ENCODE assay signal across 1 cellular context in the genomic region with DNA sequence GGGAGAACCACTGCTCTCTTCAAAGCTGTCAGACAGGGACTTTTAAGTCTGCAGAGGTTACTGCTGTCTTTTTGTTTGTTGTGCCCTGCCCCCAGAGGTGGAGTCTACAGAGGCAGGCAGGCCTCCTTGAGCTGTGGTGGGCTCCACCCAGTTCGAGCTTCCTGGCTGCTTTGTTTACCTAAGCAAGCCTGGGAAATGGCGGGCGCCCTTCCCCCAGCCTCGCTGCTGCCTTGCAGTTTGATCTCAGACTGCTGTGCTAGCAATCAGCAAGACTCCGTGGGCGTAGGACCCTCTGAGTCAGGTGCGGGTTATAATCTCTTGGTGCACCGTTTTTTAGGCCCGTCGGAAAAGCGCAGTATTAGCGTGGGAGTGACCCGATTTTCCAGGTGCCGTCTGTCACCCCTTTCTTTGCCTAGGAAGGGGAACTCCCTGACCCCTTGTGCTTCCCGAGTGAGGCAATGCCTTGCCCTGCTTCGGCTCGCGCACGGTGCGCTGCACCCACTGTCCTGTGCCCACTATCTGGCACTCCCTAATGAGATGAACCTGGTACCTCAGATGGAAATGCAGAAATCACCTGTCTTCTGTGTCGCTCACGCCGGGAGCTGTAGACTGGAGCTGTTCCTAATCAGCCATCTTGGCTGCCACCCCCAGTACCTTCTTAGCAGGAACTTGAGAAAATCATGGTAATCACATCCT.
A peak's percentile ranks its signal among the peaks of the same experiment; 100 is the strongest.
TF ChIP-seq lines count a peak whose summit lies in the region.

No MANE protein-coding gene starts in this region.

TF ChIP-seq in HepG2, 621 proteins besides CTCF, POLR2A, EP300 and RAD21 (continued from another document):
- TF ChIP-seq ZNF124 (CRISPR knock-in tag; IDR thresholded peaks at IDR 0.05): peak; percentile 23; the same call in 1 of the 2 replicates
- 0 out of 2 replicates have a peak, but pooled peaks have one; percentile 48 for TF ChIP-seq JUN (CRISPR knock-in tag; IDR thresholded peaks at IDR 0.05)
- TF ChIP-seq, protein P1, sequence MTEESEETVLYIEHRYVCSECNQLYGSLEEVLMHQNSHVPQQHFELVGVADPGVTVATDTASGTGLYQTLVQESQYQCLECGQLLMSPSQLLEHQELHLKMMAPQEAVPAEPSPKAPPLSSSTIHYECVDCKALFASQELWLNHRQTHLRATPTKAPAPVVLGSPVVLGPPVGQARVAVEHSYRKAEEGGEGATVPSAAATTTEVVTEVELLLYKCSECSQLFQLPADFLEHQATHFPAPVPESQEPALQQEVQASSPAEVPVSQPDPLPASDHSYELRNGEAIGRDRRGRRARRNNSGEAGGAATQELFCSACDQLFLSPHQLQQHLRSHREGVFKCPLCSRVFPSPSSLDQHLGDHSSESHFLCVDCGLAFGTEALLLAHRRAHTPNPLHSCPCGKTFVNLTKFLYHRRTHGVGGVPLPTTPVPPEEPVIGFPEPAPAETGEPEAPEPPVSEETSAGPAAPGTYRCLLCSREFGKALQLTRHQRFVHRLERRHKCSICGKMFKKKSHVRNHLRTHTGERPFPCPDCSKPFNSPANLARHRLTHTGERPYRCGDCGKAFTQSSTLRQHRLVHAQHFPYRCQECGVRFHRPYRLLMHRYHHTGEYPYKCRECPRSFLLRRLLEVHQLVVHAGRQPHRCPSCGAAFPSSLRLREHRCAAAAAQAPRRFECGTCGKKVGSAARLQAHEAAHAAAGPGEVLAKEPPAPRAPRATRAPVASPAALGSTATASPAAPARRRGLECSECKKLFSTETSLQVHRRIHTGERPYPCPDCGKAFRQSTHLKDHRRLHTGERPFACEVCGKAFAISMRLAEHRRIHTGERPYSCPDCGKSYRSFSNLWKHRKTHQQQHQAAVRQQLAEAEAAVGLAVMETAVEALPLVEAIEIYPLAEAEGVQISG (CRISPR knock-in tag; IDR thresholded peaks at IDR 0.05): peak; percentile 58
- TF ChIP-seq, protein P2, sequence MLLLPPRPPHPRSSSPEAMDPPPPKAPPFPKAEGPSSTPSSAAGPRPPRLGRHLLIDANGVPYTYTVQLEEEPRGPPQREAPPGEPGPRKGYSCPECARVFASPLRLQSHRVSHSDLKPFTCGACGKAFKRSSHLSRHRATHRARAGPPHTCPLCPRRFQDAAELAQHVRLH (CRISPR knock-in tag; IDR thresholded peaks at IDR 0.05; ENCODE audit: borderline replicate concordance, low read depth): peak; percentile 92
- TF ChIP-seq, protein P3, sequence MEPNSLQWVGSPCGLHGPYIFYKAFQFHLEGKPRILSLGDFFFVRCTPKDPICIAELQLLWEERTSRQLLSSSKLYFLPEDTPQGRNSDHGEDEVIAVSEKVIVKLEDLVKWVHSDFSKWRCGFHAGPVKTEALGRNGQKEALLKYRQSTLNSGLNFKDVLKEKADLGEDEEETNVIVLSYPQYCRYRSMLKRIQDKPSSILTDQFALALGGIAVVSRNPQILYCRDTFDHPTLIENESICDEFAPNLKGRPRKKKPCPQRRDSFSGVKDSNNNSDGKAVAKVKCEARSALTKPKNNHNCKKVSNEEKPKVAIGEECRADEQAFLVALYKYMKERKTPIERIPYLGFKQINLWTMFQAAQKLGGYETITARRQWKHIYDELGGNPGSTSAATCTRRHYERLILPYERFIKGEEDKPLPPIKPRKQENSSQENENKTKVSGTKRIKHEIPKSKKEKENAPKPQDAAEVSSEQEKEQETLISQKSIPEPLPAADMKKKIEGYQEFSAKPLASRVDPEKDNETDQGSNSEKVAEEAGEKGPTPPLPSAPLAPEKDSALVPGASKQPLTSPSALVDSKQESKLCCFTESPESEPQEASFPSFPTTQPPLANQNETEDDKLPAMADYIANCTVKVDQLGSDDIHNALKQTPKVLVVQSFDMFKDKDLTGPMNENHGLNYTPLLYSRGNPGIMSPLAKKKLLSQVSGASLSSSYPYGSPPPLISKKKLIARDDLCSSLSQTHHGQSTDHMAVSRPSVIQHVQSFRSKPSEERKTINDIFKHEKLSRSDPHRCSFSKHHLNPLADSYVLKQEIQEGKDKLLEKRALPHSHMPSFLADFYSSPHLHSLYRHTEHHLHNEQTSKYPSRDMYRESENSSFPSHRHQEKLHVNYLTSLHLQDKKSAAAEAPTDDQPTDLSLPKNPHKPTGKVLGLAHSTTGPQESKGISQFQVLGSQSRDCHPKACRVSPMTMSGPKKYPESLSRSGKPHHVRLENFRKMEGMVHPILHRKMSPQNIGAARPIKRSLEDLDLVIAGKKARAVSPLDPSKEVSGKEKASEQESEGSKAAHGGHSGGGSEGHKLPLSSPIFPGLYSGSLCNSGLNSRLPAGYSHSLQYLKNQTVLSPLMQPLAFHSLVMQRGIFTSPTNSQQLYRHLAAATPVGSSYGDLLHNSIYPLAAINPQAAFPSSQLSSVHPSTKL (CRISPR knock-in tag; IDR thresholded peaks at IDR 0.05): peak; percentile 81
- 0 out of 2 replicates have a peak, but pooled peaks have one; percentile 21 for TF ChIP-seq ZSCAN22 (CRISPR knock-in tag; IDR thresholded peaks at IDR 0.05)
- TF ChIP-seq ZNF772 (CRISPR knock-in tag; IDR thresholded peaks at IDR 0.05): peak; percentile 47; the same call in 1 of the 2 replicates
- peak; percentile 52 for TF ChIP-seq DMAP1 (CRISPR knock-in tag; IDR thresholded peaks at IDR 0.05)
- peak; percentile 43; the same call in 1 of the 2 replicates for TF ChIP-seq SP4 (CRISPR knock-in tag; IDR thresholded peaks at IDR 0.05)
